ENCODE assay signal across 26 cellular contexts in genomic region chr9:2628926-2629325, GRCh38.
"Had no signal": no experiment of that assay in that cellular context is flagged by ENCODE, and none has a peak within 500 bp of the region (broad histone marks: within the 10 kb centered on the region; RNA-seq: fewer than 3 reads in every experiment).

No MANE protein-coding gene starts in this region.

- H2AFZ ChIP-seq: hepatocyte had no signal

- H3K9me3 ChIP-seq: breast epithelium, neutrophil, sigmoid colon, thyroid gland, upper lobe of right lung had no signal

- H3K27ac ChIP-seq: breast epithelium, hepatocyte, neutrophil, sigmoid colon, upper lobe of right lung had no signal

- ATAC-seq: activated CD8-positive, alpha-beta T cell treated with anti-CD3 and anti-CD28 coated beads for 36 hours; activated naive CD8-positive, alpha-beta T cell treated with anti-CD3 and anti-CD28 coated beads, Interleukin-2, amount 50 U/mL, for 24 hours; activated T-cell treated with anti-CD3 and anti-CD28 coated beads, Interleukin-2, amount 50 U/mL, for 4 hours; activated T-helper 17 cell treated with anti-CD3 and anti-CD28 coated beads, Interleukin-2, amount 50 U/mL, for 72 hours; SK-N-SH treated with all-trans-retinoic acid at 6 μM for 48 hours; stimulated activated memory B cell treated with anti-CD40 and anti-IgM and Interleukin-4, amounts not matched to agents 10 μg/mL and 1 μg/mL and 100 μg/mL, for 72 hours; stimulated activated naive CD8-positive, alpha-beta T cell treated with anti-CD3 and anti-CD28 coated beads, Interleukin-15, amount 100 ng/mL, for 72 hours; T-helper 17 cell; upper lobe of right lung had no signal

- H3K4me3 ChIP-seq: breast epithelium, hepatocyte, sigmoid colon, smooth muscle cell, thyroid gland, upper lobe of right lung had no signal

- H3K4me1 ChIP-seq: breast epithelium had no signal

- H3K27me3 ChIP-seq: breast epithelium, sigmoid colon, thyroid gland, upper lobe of right lung had no signal

- DNase-seq: activated B cell treated with CpG ODN at 0.5 μM for 24 hours; activated CD4-positive, alpha-beta T cell treated with anti-CD3 and anti-CD28 coated beads, Interleukin-2, amount 50 U/mL, for 1 hour; activated CD8-positive, alpha-beta T cell treated with anti-CD3 and anti-CD28 coated beads for 36 hours; activated gamma-delta T cell treated with Interleukin-2 at 50 U/mL for 16 hours; activated naive CD8-positive, alpha-beta T cell treated with anti-CD3 and anti-CD28 coated beads, Interleukin-2, amount 50 U/mL, for 24 hours; activated T-cell treated with anti-CD3 and anti-CD28 coated beads, Interleukin-2, amount 50 U/mL, for 4 hours; effector memory CD4-positive, alpha-beta T cell; foreskin melanocyte; islet precursor cell; naive B cell; nephron progenitor cell; sigmoid colon; stimulated activated CD4-positive, alpha-beta T cell treated with anti-CD3 and anti-CD28 coated beads, Interleukin-1b, Interleukin-23, amount 100 ng/mL, for 48 hours; stimulated activated CD4-positive, alpha-beta T cell treated with anti-CD3 and anti-CD28 coated beads, Interleukin-4, amount 100 ng/mL, for 4 hours; stimulated activated CD8-positive, alpha-beta memory T cell treated with anti-CD3 and anti-CD28 coated beads, Interleukin-4, amount 100 ng/mL, for 48 hours; stimulated activated naive CD8-positive, alpha-beta T cell treated with anti-CD3 and anti-CD28 coated beads, Interleukin-15, amount 100 ng/mL, for 72 hours; T-helper 17 cell; thyroid gland; upper lobe of right lung had no signal

- H3K4me2 ChIP-seq: hepatocyte, smooth muscle cell had no signal

- H3K36me3 ChIP-seq: breast epithelium, neutrophil, sigmoid colon, thyroid gland, upper lobe of right lung had no signal
